ENCODE assay signal across 8 cellular contexts in genomic region chr9:36136277-36136893, GRCh38. TPM values are rescaled to one million over a fixed set of nuclear protein-coding genes. Genes with fewer than 3 reads are reported as not detected.
DNase-seq lines count a peak whose midpoint lies in the region; ATAC-seq and TF ChIP-seq lines count a peak whose summit lies in the region.

Gene GLIPR2 (plus strand): TSS chr9:36136733. CDS start chr9:36136779, 46 bp downstream.

- CTCF ChIA-PET in activated CD4-positive, alpha-beta T cell treated with anti-CD3 and anti-CD28 coated beads for 36 hours (lab: Charles Lee), result interaction anchor here (1.0 to 1.6 kb wide), 6 partner anchors 15 to 36 kb away, joined by 3 to 15 read pairs (median 7); partner anchors contain the start of gene CCIN

- no peaks in the 10 kb centered on the region for H3K9me3 Mint-ChIP-seq in activated CD4-positive, alpha-beta T cell treated with anti-CD3 and anti-CD28 coated beads for 36 hours (ENCODE audit: low read depth)

- H3K4me1 Mint-ChIP-seq in activated CD4-positive, alpha-beta T cell treated with anti-CD3 and anti-CD28 coated beads for 36 hours, result peaks cover 45% of the 10 kb centered on the region

- ATAC-seq in HG02588 (IDR thresholded peaks at IDR 0.05; ENCODE audit: unreplicated experiment), result peak; percentile 94
- ATAC-seq in activated CD4-positive, alpha-beta T cell treated with anti-CD3 and anti-CD28 coated beads for 36 hours, result peak; percentile 96

- H3K4me1 ChIP-seq in colonic mucosa, result peaks cover 6% of the 10 kb centered on the region

- peak within 1 kb of the TSS; percentile 48 for H3K27ac Mint-ChIP-seq in activated CD4-positive, alpha-beta T cell treated with anti-CD3 and anti-CD28 coated beads for 36 hours

- no peaks in the 10 kb centered on the region for H3K36me3 ChIP-seq in colonic mucosa

- H3K4me3 Mint-ChIP-seq in activated CD4-positive, alpha-beta T cell treated with anti-CD3 and anti-CD28 coated beads for 36 hours, result peak within 1 kb of the TSS; percentile 81

- H3K36me3 Mint-ChIP-seq in activated CD4-positive, alpha-beta T cell treated with anti-CD3 and anti-CD28 coated beads for 36 hours (ENCODE audit: low read depth), result no peaks in the 10 kb centered on the region

- peak; percentile 62 for DNase-seq in NCI-H146 (lab: John Stamatoyannopoulos, UW)
- no peak for DNase-seq in NCI-H146 treated with DMSO at 0.1 percent for 48 hours (lab: John Stamatoyannopoulos, UW; ENCODE audit: unreplicated experiment)
- DNase-seq in NCI-H1092 treated with DMSO at 0.1 percent for 48 hours (lab: John Stamatoyannopoulos, UW), result peak; percentile 56
- peak; percentile 88 for DNase-seq in activated CD4-positive, alpha-beta T cell treated with anti-CD3 and anti-CD28 coated beads for 36 hours
- peak; percentile 86 for DNase-seq in colonic mucosa
- DNase-seq in left kidney (ENCODE audit: low read depth, low spot score), result peak; percentile 89
- peak; percentile 51 to 75 for DNase-seq in stimulated activated CD4-positive, alpha-beta T cell treated with anti-CD3 and anti-CD28 coated beads, Interleukin-1b, Interleukin-23, amount 100 ng/mL, for 4 hours (ENCODE audit: low read depth in 2 of 2)

- H3K9me3 ChIP-seq in colonic mucosa, result no peaks in the 10 kb centered on the region

- peak within 1 kb of the TSS; percentile 94 for H3K4me3 ChIP-seq in colonic mucosa

- no peaks in the 10 kb centered on the region for H3K27me3 ChIP-seq in colonic mucosa

- intact Hi-C loops in activated CD4-positive, alpha-beta T cell treated with anti-CD3 and anti-CD28 coated beads for 36 hours (cut with DNase I, micrococcal nuclease), result loop anchor here (1.0 to 5.0 kb wide), 11 partner anchors 8 to 351 kb away; partner anchors contain the start of genes CLTA (in 1 of the 2), GNE (in 1 of the 2) and RECK (in 1 of the 2)
- intact Hi-C loops in colonic mucosa (cut with DNase I), result no loop called here

- H3K27ac ChIP-seq in colonic mucosa, result peak within 1 kb of the TSS; percentile 76

- no peaks in the 10 kb centered on the region for H3K27me3 Mint-ChIP-seq in activated CD4-positive, alpha-beta T cell treated with anti-CD3 and anti-CD28 coated beads for 36 hours

- H3K9ac ChIP-seq in colonic mucosa (ENCODE audit: low read depth in 2 of 2, low read length in 2 of 2), result peak within 1 kb of the TSS; percentile 83 to 92

- TF ChIP-seq CTCF in colonic mucosa (IDR thresholded peaks at IDR 0.05), result no peak

- POLR2A ChIA-PET in activated CD4-positive, alpha-beta T cell treated with anti-CD3 and anti-CD28 coated beads for 36 hours (lab: Charles Lee), result interaction anchor here (0.5 to 1.5 kb wide), 3 partner anchors 27 to 530 kb away, joined by 3 to 6 read pairs (median 4); partner anchors contain the start of gene CLTA

RNA-seq across cellular contexts. Expression of gene GLIPR2, which starts in this region (rescaled TPM):
- total RNA-seq in activated CD4-positive, alpha-beta T cell treated with anti-CD3 and anti-CD28 coated beads for 36 hours, result 10 to 100 TPM; 13.7 to 18.4 TPM
- total RNA-seq in colonic mucosa, result 10 to 100 TPM; 33.1 to 44.9 TPM
